1 cellular context compared by ENCODE assay signal in the genomic region with DNA sequence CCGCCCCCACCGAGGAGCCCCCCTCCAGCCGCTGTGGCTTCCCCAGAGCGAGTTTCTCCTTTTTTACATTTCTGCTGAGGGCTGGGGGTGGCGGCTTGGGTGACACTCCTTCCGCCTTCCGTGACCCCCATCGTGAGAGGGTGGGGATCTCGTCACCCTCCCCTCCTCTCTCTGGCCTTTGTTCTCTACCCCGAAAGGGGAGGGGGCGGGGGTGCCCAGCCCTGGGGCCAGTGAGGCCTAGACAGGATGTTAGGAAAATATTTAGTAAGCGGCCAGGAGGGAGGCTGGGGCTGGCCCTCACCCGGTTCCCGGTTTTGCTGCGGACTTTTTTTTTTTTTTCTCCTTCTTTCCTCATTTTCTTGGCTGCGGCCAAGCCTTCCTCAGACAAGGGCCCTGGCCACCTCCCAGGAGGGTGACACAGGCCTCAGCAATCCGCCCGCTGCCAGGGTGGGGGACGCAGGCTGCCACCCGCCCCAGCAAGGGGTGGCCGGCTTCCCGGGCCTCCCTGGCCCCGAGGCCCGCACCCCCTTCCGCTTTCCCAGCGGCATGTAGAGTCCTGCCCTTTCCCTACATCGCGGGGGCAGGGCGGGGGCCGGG.
TF ChIP-seq lines count a peak whose summit lies in the region.

No MANE protein-coding gene starts in this region.

TF ChIP-seq in Ishikawa, 13 proteins besides CTCF, POLR2A, EP300 and RAD21 (continued from another document):
- TF ChIP-seq, protein P1, sequence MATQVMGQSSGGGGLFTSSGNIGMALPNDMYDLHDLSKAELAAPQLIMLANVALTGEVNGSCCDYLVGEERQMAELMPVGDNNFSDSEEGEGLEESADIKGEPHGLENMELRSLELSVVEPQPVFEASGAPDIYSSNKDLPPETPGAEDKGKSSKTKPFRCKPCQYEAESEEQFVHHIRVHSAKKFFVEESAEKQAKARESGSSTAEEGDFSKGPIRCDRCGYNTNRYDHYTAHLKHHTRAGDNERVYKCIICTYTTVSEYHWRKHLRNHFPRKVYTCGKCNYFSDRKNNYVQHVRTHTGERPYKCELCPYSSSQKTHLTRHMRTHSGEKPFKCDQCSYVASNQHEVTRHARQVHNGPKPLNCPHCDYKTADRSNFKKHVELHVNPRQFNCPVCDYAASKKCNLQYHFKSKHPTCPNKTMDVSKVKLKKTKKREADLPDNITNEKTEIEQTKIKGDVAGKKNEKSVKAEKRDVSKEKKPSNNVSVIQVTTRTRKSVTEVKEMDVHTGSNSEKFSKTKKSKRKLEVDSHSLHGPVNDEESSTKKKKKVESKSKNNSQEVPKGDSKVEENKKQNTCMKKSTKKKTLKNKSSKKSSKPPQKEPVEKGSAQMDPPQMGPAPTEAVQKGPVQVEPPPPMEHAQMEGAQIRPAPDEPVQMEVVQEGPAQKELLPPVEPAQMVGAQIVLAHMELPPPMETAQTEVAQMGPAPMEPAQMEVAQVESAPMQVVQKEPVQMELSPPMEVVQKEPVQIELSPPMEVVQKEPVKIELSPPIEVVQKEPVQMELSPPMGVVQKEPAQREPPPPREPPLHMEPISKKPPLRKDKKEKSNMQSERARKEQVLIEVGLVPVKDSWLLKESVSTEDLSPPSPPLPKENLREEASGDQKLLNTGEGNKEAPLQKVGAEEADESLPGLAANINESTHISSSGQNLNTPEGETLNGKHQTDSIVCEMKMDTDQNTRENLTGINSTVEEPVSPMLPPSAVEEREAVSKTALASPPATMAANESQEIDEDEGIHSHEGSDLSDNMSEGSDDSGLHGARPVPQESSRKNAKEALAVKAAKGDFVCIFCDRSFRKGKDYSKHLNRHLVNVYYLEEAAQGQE (IDR thresholded peaks at IDR 0.05; ENCODE audit: low read depth): no peak
- TF ChIP-seq TEAD4 (IDR thresholded peaks at IDR 0.05) (peak; percentile 72; the same call in 1 of the 2 replicates), CREB1 (IDR thresholded peaks at IDR 0.05; ENCODE audit: low read depth) (no peak)
